11 cellular contexts compared by ENCODE assay signal in the genomic region with DNA sequence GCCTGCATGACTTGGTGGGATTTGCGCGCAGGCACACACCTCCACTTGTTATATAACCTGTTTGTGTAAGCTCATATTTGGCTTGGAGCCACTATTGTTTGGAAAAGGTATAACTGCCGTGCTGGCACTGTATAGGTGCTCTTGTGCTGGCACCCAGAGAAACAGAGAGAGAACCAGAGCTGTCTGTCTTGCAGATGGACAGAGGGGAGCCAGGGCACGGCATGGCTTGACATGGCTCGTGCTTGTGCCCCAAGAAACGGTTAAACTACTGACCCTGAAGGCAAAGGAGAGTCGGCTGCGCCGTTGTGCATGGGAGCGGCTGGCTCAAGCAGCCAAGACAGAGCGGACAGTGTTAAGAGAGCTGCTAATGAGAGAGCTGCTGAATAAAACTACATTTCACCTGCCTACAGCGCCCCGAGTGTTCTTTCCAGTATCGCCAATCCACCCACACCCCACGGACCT. TPM values are rescaled to one million over a fixed set of nuclear protein-coding genes. Genes with fewer than 3 reads are reported as not detected.
DNase-seq lines count a peak whose midpoint lies in the region; ATAC-seq, FAIRE-seq and TF ChIP-seq lines count a peak whose summit lies in the region.
"Had no signal": no experiment of that assay in that cellular context is flagged by ENCODE, and none has a peak within 500 bp of the region (broad histone marks: within the 10 kb centered on the region; RNA-seq: fewer than 3 reads in every experiment).

No MANE protein-coding gene starts in this region.

- no peaks in the 10 kb centered on the region for H3K27me3 ChIP-seq in esophagus squamous epithelium
- no peaks in the 10 kb centered on the region for H3K27me3 ChIP-seq in psoas muscle (ENCODE audit: insufficient read depth in 3 of 3, low read length in 2 of 3)

- H3K4me1 ChIP-seq in esophagus squamous epithelium (peaks cover 0 to 57% (median 16%) of the 10 kb centered on the region in 3 donors), psoas muscle (no peaks in the 10 kb centered on the region)
- H3K4me1 ChIP-seq: left ventricle myocardium inferior had no signal

- TF ChIP-seq CTCF in esophagus squamous epithelium (IDR thresholded peaks at IDR 0.05) = no peak
- TF ChIP-seq CTCF in psoas muscle (IDR thresholded peaks at IDR 0.05) = no peak

- 46 to 56% methylated on average over 12 to 15 of the region's 15 CpGs for WGBS in esophagus squamous epithelium, 2 donors
- WGBS in psoas muscle, 3 donors = 66 to 68% (median 68%) methylated on average over 15 of the region's 15 CpGs

- H3K36me3 ChIP-seq in esophagus squamous epithelium (no peaks in the 10 kb centered on the region), psoas muscle (ENCODE audit: insufficient read depth in 1 of 2, low read depth in 1 of 2) (no peaks in the 10 kb centered on the region)
- H3K36me3 ChIP-seq: left ventricle myocardium inferior had no signal

- TF ChIP-seq POLR2A in esophagus squamous epithelium (IDR thresholded peaks at IDR 0.05) = no peak

- ATAC-seq in HG02759 (IDR thresholded peaks at IDR 0.05; ENCODE audit: unreplicated experiment) (no peak), psoas muscle (no peak)
- ATAC-seq: natural killer cell had no signal

- peak overlapping the region; percentile 6 to 66 (median 38) for H3K27ac ChIP-seq in esophagus squamous epithelium
- H3K27ac ChIP-seq in psoas muscle = no peak overlapping the region
- H3K27ac ChIP-seq: left ventricle myocardium inferior had no signal

- H3K4me3 ChIP-seq in esophagus squamous epithelium (no peak overlapping the region), psoas muscle (no peak overlapping the region)
- H3K4me3 ChIP-seq: left ventricle myocardium inferior had no signal

- DNase-seq in DMS153 treated with DMSO at 0.1 percent for 48 hours (lab: John Stamatoyannopoulos, UW; ENCODE audit: unreplicated experiment) = peak; percentile 74
- peak; percentile 70 for DNase-seq in NCI-H1092 (lab: John Stamatoyannopoulos, UW)
- peak; percentile 50 for DNase-seq in NCI-H774 (lab: John Stamatoyannopoulos, UW)
- DNase-seq in esophagus squamous epithelium (lab: John Stamatoyannopoulos, UW) = no peak
- DNase-seq in psoas muscle = no peak
- no peak for DNase-seq in RCC 7860 (ENCODE audit: low spot score)
- no peak for DNase-seq in amniotic stem cell (lab: John Stamatoyannopoulos, UW)
- DNase-seq: dermis blood vessel endothelial cell, left ventricle myocardium inferior, natural killer cell had no signal

- FAIRE-seq in RCC 7860 (lab: Jason Lieb, UNC) = no peak

- H3K9me3 ChIP-seq in esophagus squamous epithelium (no peaks in the 10 kb centered on the region), psoas muscle (no peaks in the 10 kb centered on the region)
- H3K9me3 ChIP-seq: left ventricle myocardium inferior had no signal

- intact Hi-C loops in esophagus squamous epithelium (cut with DNase I) = no loop called here
- intact Hi-C loops in psoas muscle (cut with DNase I) = no loop called here

RNA-seq across cellular contexts. Expression of a gene that starts 23.2 kb away (rescaled TPM):
- total RNA-seq in esophagus squamous epithelium (10 to 100 TPM; 16.9 to 50.5 (median 38.4) TPM), psoas muscle (10 to 100 TPM in 1 of 4 donors, 1 to 10 TPM in 3; 5.5 to 10.8 (median 8.1) TPM)
- polyA plus RNA-seq in psoas muscle = 1 to 10 TPM; 2.6 to 3.6 (median 3.6) TPM

Comparison
In these comparisons a context has a peak if more than half of its experiments do, and no peak if none do; other contexts are left out.
1. DNase-seq: peak in DMS153 treated with DMSO at 0.1 percent for 48 hours (single experiment), NCI-H1092 (single experiment) and NCI-H774 (single experiment); none in esophagus squamous epithelium (single experiment), psoas muscle (0 of 2), RCC 7860 (single experiment) and amniotic stem cell (single experiment).